ENCODE assay signal across 8 cellular contexts in genomic region chr17:45270828-45271418, GRCh38. TPM values are rescaled to one million over a fixed set of nuclear protein-coding genes. Genes with fewer than 3 reads are reported as not detected.
A peak's percentile ranks its signal among the peaks of the same experiment; 100 is the strongest.
DNase-seq lines count a peak whose midpoint lies in the region; ATAC-seq and TF ChIP-seq lines count a peak whose summit lies in the region.

No MANE protein-coding gene starts in this region.

- ATAC-seq in mucosa of descending colon, result peak; percentile 42
- no peak for ATAC-seq in HG03139 (IDR thresholded peaks at IDR 0.05; ENCODE audit: unreplicated experiment)
- no peak for ATAC-seq in GM18873 (IDR thresholded peaks at IDR 0.05; ENCODE audit: low FRiP score, unreplicated experiment)

- in situ Hi-C loops in SK-MEL-5 (cut with HindIII; ENCODE audit: low pct_unique_long_range_greater_than_20kb, low sequenced_read_pairs), result no loop called here

- H3K9me3 ChIP-seq in mucosa of descending colon, result no peaks in the 10 kb centered on the region

- intact Hi-C loops in mucosa of descending colon (cut with DNase I, micrococcal nuclease), result no loop called here

- H3K4me3 ChIP-seq in mucosa of descending colon, result no peak overlapping the region

- peaks cover 20% of the 10 kb centered on the region for H3K36me3 ChIP-seq in mucosa of descending colon (ENCODE audit: low read depth)

- peak; percentile 81 for TF ChIP-seq CTCF in GM12873 (IDR thresholded peaks at IDR 0.05; ENCODE audit: insufficient read depth, low read depth, low read length, missing control alignments)
- TF ChIP-seq CTCF in mucosa of descending colon (IDR thresholded peaks at IDR 0.05), result peak; percentile 56

- H3K4me1 ChIP-seq in mucosa of descending colon (ENCODE audit: low read depth), result peaks cover 6% of the 10 kb centered on the region

- DNase-seq in SK-MEL-5 (ENCODE audit: low read depth, low spot score) (peak; percentile 46), mucosa of descending colon (peak in 1 of 3 donors; percentile 38), MV-4-11 (lab: John Stamatoyannopoulos, UW) (no peak), NCI-H128 (lab: John Stamatoyannopoulos, UW; ENCODE audit: unreplicated experiment) (no peak)
- DNase-seq in activated naive CD8-positive, alpha-beta T cell treated with anti-CD3 and anti-CD28 coated beads, Interleukin-2, amount 50 U/mL, for 16 hours (ENCODE audit: low read depth, low spot score), result peak; percentile 24

RNA-seq across cellular contexts. Expression of gene SPATA32, which starts 9.0 kb away (rescaled TPM):
- not detected in 2 replicates for total RNA-seq in SK-MEL-5 (2014; rRNA removed; shearing (Covaris generic))
- polyA plus RNA-seq in SK-MEL-5 (2015; cell fraction: cytosol; rRNA removed), result not detected in 2 replicates
- polyA plus RNA-seq in SK-MEL-5 (2015; cell fraction: nucleus; rRNA removed), result not detected in 2 replicates
- total RNA-seq in mucosa of descending colon, result under 1 TPM in 2 of 3 donors, not detected in 1; 0.19 to 0.22 TPM

RNA-seq across cellular contexts. Expression of gene MAP3K14, which starts 45.9 kb away (rescaled TPM):
- 1.3 TPM in 2 replicates for total RNA-seq in SK-MEL-5 (2014; rRNA removed; shearing (Covaris generic))
- 5.0 and 6.8 TPM in 2 replicates for polyA plus RNA-seq in SK-MEL-5 (2015; cell fraction: cytosol; rRNA removed)
- polyA plus RNA-seq in SK-MEL-5 (2015; cell fraction: nucleus; rRNA removed), result 10.1 and 12.8 TPM in 2 replicates
- total RNA-seq in mucosa of descending colon, result 10 to 100 TPM; 16.6 to 27.9 (median 18.0) TPM

RNA-seq across cellular contexts. Expression of gene FMNL1, which starts 49.2 kb away (rescaled TPM):
- total RNA-seq in SK-MEL-5 (2014; rRNA removed; shearing (Covaris generic)), result 0.21 and 0.63 TPM in 2 replicates
- polyA plus RNA-seq in SK-MEL-5 (2015; cell fraction: cytosol; rRNA removed), result 1.0 and 1.6 TPM in 2 replicates
- polyA plus RNA-seq in SK-MEL-5 (2015; cell fraction: nucleus; rRNA removed), result 0.48 and 1.8 TPM in 2 replicates
- 10 to 100 TPM in 2 of 3 donors, 1 to 10 TPM in 1; 7.4 to 18.1 (median 17.3) TPM for total RNA-seq in mucosa of descending colon

Comparison
In these comparisons a context has a peak if more than half of its experiments do, and no peak if none do; other contexts are left out.
1. DNase-seq: peak in SK-MEL-5 (single experiment) and activated naive CD8-positive, alpha-beta T cell treated with anti-CD3 and anti-CD28 coated beads, Interleukin-2, amount 50 U/mL, for 16 hours (single experiment); none in MV-4-11 (single experiment) and NCI-H128 (single experiment).